In the genomic region with DNA sequence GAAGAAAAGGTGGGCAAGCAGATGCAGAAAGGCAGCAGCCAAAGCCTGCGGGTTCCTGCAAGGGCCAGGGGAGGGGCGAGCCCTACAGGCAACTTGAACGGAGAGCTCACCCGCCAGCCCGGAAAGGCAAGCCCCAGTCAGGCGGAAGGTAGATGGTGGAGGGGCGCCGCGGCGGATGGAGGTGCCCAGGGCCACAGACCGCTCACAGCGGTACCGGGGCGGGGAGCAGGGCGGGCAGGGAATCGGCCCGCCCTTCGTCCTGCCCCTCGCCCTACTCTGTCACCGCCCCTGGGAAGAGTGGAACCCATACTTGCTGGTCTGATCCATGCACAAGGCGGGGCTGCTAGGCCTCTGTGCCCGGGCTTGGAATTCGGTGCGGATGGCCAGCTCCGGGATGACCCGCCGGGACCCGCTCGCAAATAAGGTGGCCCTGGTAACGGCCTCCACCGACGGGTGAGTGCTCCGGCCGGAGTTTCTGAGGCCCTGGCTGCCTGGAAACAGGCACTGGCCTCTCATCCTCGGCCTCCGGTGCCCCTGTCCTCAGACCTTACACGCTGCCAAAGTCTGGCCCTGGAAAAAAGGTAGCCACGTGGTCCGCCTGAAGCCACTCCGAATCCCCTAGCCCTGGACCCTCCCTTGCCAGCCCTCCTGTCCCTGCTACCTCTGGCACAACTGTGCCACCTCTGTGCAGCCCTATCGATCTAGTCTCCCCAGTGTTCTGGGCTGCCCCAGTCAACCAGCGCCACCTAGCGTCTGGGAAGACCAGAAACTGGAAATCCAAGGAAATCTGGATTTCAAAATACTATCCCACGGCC, we compare ENCODE assay signal across 1 cellular context.
A peak's percentile ranks its signal among the peaks of the same experiment; 100 is the strongest.
TF ChIP-seq lines count a peak whose summit lies in the region.

A gene (plus strand): TSS at position 307 of the 815 bp plus-strand sequence. CDS start 19 bp downstream, at position 326.

TF ChIP-seq in HepG2, 621 proteins besides CTCF, POLR2A, EP300 and RAD21 (continued from another document and continues in another):
- TF ChIP-seq HOXA3 (CRISPR knock-in tag; IDR thresholded peaks at IDR 0.05) (peak; percentile 72), ZNF746 (CRISPR knock-in tag; IDR thresholded peaks at IDR 0.05) (peak; percentile 91), ATF7 (IDR thresholded peaks at IDR 0.05) (no peak), ATF7 (CRISPR knock-in tag; IDR thresholded peaks at IDR 0.05) (peak; percentile 73; the same call in 1 of the 2 replicates), ZNF230 (CRISPR knock-in tag; IDR thresholded peaks at IDR 0.05) (peak; percentile 98), SSRP1 (CRISPR knock-in tag; IDR thresholded peaks at IDR 0.05) (peak; percentile 84), ZSCAN25 (CRISPR knock-in tag; IDR thresholded peaks at IDR 0.05) (peak; percentile 87), MYNN (CRISPR knock-in tag; IDR thresholded peaks at IDR 0.05; ENCODE audit: low read depth) (peak; percentile 93), HOXA9 (CRISPR knock-in tag; IDR thresholded peaks at IDR 0.05; ENCODE audit: borderline replicate concordance) (no peak), CAMTA2 (CRISPR knock-in tag; IDR thresholded peaks at IDR 0.05; ENCODE audit: borderline replicate concordance) (peak; percentile 91; the same call in 1 of the 2 replicates), KAT8 (CRISPR knock-in tag; IDR thresholded peaks at IDR 0.05) (peak; percentile 95), ZBTB42 (CRISPR knock-in tag; IDR thresholded peaks at IDR 0.05) (peak; percentile 98), ZNF430 (CRISPR knock-in tag; IDR thresholded peaks at IDR 0.05) (peak; percentile 66; the same call in 1 of the 2 replicates), ZNF441 (CRISPR knock-in tag; IDR thresholded peaks at IDR 0.05; ENCODE audit: borderline replicate concordance) (peak; percentile 93; the same call in 1 of the 2 replicates), PITX1 (CRISPR knock-in tag; IDR thresholded peaks at IDR 0.05) (peak; percentile 90), MEIS1 (CRISPR knock-in tag; IDR thresholded peaks at IDR 0.05; ENCODE audit: borderline replicate concordance) (peak; percentile 98), ZNF451 (CRISPR knock-in tag; IDR thresholded peaks at IDR 0.05) (peak; percentile 92), ZNF644 (CRISPR knock-in tag; IDR thresholded peaks at IDR 0.05; ENCODE audit: low read depth) (peak; percentile 82), SRY (CRISPR knock-in tag; IDR thresholded peaks at IDR 0.05) (peak; percentile 98), MXI1 (IDR thresholded peaks at IDR 0.05; ENCODE audit: borderline replicate concordance, low read depth, low read length) (peak; percentile 83; the same call in 2 of the 3 replicates), ZNF615 (CRISPR knock-in tag; IDR thresholded peaks at IDR 0.05; ENCODE audit: borderline replicate concordance) (peak; percentile 76; the same call in 1 of the 2 replicates), ADNP (CRISPR knock-in tag; IDR thresholded peaks at IDR 0.05) (peak; percentile 61; the same call in 1 of the 2 replicates), ZNF841 (CRISPR knock-in tag; IDR thresholded peaks at IDR 0.05; ENCODE audit: borderline replicate concordance) (no peak), ZSCAN20 (CRISPR knock-in tag; IDR thresholded peaks at IDR 0.05; ENCODE audit: borderline replicate concordance) (peak; percentile 97), BORCS8-MEF2B (CRISPR knock-in tag; IDR thresholded peaks at IDR 0.05) (peak; percentile 76), ZNF777 (CRISPR knock-in tag; IDR thresholded peaks at IDR 0.05) (peak; percentile 70), ZNF136 (CRISPR knock-in tag; IDR thresholded peaks at IDR 0.05; ENCODE audit: low read depth) (no peak; the same call in 1 of the 2 replicates), ZNF207 (IDR thresholded peaks at IDR 0.05; ENCODE audit: borderline replicate concordance) (no peak), MED8 (CRISPR knock-in tag; IDR thresholded peaks at IDR 0.05; ENCODE audit: insufficient replicate concordance) (no peak), ZNF709 (CRISPR knock-in tag; IDR thresholded peaks at IDR 0.05) (peak; percentile 98; the same call in 1 of the 2 replicates), KDM2A (CRISPR knock-in tag; IDR thresholded peaks at IDR 0.05; ENCODE audit: borderline replicate concordance, low read depth) (peak; percentile 84), CCAR2 (optimal IDR thresholded peaks at IDR 0.05; ENCODE audit: low read depth, low read length) (peak; percentile 90)
- TF ChIP-seq, protein P1, sequence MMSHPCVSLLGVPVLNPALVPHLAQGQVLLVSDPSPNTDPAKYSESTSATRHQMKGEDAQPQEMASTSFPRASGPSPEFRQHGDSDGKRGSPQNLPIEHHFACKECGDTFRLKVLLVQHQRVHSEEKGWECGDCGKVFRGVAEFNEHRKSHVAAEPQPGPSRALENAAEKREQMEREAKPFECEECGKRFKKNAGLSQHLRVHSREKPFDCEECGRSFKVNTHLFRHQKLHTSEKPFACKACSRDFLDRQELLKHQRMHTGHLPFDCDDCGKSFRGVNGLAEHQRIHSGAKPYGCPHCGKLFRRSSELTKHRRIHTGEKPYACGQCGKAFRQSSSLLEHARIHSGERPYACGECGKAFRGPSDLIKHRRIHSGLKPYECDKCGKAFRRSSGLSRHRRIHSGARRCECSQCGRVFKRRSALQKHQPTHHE (CRISPR knock-in tag; IDR thresholded peaks at IDR 0.05; ENCODE audit: borderline replicate concordance), result peak; percentile 99
- TF ChIP-seq, protein P2, sequence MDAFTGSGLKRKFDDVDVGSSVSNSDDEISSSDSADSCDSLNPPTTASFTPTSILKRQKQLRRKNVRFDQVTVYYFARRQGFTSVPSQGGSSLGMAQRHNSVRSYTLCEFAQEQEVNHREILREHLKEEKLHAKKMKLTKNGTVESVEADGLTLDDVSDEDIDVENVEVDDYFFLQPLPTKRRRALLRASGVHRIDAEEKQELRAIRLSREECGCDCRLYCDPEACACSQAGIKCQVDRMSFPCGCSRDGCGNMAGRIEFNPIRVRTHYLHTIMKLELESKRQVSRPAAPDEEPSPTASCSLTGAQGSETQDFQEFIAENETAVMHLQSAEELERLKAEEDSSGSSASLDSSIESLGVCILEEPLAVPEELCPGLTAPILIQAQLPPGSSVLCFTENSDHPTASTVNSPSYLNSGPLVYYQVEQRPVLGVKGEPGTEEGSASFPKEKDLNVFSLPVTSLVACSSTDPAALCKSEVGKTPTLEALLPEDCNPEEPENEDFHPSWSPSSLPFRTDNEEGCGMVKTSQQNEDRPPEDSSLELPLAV (CRISPR knock-in tag; conservative IDR thresholded peaks at IDR 0.05; ENCODE audit: low read depth), result no peak
- TF ChIP-seq, protein P3, sequence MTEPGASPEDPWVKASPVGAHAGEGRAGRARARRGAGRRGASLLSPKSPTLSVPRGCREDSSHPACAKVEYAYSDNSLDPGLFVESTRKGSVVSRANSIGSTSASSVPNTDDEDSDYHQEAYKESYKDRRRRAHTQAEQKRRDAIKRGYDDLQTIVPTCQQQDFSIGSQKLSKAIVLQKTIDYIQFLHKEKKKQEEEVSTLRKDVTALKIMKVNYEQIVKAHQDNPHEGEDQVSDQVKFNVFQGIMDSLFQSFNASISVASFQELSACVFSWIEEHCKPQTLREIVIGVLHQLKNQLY (CRISPR knock-in tag; IDR thresholded peaks at IDR 0.05), result peak; percentile 76
- TF ChIP-seq, protein P4, sequence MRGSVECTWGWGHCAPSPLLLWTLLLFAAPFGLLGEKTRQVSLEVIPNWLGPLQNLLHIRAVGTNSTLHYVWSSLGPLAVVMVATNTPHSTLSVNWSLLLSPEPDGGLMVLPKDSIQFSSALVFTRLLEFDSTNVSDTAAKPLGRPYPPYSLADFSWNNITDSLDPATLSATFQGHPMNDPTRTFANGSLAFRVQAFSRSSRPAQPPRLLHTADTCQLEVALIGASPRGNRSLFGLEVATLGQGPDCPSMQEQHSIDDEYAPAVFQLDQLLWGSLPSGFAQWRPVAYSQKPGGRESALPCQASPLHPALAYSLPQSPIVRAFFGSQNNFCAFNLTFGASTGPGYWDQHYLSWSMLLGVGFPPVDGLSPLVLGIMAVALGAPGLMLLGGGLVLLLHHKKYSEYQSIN (CRISPR knock-in tag; IDR thresholded peaks at IDR 0.05; ENCODE audit: borderline replicate concordance), result no peak
- TF ChIP-seq, protein P5, sequence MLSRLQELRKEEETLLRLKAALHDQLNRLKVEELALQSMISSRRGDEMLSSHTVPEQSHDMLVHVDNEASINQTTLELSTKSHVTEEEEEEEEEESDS (CRISPR knock-in tag; IDR thresholded peaks at IDR 0.05; ENCODE audit: borderline replicate concordance), result peak; percentile 80; the same call in 1 of the 2 replicates
- TF ChIP-seq, protein P6, sequence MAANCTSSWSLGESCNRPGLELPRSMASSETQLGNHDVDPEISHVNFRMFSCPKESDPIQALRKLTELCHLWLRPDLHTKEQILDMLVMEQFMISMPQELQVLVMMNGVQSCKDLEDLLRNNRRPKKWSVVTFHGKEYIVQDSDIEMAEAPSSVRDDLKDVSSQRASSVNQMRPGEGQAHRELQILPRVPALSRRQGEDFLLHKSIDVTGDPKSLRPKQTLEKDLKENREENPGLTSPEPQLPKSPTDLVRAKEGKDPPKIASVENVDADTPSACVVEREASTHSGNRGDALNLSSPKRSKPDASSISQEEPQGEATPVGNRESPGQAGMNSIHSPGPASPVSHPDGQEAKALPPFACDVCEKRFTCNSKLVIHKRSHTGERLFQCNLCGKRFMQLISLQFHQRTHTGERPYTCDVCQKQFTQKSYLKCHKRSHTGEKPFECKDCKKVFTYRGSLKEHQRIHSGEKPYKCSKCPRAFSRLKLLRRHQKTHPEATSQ (CRISPR knock-in tag; IDR thresholded peaks at IDR 0.05; ENCODE audit: borderline replicate concordance), result peak; percentile 92
- TF ChIP-seq, protein P7, sequence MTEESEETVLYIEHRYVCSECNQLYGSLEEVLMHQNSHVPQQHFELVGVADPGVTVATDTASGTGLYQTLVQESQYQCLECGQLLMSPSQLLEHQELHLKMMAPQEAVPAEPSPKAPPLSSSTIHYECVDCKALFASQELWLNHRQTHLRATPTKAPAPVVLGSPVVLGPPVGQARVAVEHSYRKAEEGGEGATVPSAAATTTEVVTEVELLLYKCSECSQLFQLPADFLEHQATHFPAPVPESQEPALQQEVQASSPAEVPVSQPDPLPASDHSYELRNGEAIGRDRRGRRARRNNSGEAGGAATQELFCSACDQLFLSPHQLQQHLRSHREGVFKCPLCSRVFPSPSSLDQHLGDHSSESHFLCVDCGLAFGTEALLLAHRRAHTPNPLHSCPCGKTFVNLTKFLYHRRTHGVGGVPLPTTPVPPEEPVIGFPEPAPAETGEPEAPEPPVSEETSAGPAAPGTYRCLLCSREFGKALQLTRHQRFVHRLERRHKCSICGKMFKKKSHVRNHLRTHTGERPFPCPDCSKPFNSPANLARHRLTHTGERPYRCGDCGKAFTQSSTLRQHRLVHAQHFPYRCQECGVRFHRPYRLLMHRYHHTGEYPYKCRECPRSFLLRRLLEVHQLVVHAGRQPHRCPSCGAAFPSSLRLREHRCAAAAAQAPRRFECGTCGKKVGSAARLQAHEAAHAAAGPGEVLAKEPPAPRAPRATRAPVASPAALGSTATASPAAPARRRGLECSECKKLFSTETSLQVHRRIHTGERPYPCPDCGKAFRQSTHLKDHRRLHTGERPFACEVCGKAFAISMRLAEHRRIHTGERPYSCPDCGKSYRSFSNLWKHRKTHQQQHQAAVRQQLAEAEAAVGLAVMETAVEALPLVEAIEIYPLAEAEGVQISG (CRISPR knock-in tag; IDR thresholded peaks at IDR 0.05), result peak; percentile 99
- TF ChIP-seq, protein P8, sequence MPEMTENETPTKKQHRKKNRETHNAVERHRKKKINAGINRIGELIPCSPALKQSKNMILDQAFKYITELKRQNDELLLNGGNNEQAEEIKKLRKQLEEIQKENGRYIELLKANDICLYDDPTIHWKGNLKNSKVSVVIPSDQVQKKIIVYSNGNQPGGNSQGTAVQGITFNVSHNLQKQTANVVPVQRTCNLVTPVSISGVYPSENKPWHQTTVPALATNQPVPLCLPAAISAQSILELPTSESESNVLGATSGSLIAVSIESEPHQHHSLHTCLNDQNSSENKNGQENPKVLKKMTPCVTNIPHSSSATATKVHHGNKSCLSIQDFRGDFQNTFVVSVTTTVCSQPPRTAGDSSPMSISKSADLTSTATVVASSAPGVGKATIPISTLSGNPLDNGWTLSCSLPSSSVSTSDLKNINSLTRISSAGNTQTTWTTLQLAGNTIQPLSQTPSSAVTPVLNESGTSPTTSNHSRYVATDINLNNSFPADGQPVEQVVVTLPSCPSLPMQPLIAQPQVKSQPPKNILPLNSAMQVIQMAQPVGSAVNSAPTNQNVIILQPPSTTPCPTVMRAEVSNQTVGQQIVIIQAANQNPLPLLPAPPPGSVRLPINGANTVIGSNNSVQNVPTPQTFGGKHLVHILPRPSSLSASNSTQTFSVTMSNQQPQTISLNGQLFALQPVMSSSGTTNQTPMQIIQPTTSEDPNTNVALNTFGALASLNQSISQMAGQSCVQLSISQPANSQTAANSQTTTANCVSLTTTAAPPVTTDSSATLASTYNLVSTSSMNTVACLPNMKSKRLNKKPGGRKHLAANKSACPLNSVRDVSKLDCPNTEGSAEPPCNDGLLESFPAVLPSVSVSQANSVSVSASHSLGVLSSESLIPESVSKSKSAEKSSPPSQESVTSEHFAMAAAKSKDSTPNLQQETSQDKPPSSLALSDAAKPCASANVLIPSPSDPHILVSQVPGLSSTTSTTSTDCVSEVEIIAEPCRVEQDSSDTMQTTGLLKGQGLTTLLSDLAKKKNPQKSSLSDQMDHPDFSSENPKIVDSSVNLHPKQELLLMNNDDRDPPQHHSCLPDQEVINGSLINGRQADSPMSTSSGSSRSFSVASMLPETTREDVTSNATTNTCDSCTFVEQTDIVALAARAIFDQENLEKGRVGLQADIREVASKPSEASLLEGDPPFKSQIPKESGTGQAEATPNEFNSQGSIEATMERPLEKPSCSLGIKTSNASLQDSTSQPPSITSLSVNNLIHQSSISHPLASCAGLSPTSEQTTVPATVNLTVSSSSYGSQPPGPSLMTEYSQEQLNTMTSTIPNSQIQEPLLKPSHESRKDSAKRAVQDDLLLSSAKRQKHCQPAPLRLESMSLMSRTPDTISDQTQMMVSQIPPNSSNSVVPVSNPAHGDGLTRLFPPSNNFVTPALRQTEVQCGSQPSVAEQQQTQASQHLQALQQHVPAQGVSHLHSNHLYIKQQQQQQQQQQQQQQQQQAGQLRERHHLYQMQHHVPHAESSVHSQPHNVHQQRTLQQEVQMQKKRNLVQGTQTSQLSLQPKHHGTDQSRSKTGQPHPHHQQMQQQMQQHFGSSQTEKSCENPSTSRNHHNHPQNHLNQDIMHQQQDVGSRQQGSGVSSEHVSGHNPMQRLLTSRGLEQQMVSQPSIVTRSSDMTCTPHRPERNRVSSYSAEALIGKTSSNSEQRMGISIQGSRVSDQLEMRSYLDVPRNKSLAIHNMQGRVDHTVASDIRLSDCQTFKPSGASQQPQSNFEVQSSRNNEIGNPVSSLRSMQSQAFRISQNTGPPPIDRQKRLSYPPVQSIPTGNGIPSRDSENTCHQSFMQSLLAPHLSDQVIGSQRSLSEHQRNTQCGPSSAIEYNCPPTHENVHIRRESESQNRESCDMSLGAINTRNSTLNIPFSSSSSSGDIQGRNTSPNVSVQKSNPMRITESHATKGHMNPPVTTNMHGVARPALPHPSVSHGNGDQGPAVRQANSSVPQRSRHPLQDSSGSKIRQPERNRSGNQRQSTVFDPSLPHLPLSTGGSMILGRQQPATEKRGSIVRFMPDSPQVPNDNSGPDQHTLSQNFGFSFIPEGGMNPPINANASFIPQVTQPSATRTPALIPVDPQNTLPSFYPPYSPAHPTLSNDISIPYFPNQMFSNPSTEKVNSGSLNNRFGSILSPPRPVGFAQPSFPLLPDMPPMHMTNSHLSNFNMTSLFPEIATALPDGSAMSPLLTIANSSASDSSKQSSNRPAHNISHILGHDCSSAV (CRISPR knock-in tag; IDR thresholded peaks at IDR 0.05; ENCODE audit: borderline replicate concordance), result peak; percentile 95; the same call in 1 of the 2 replicates
